Comparison of ENCODE assay signal across 1 cellular context in genomic region chr10:8444630-8445029, GRCh38.
TF ChIP-seq lines count a peak whose summit lies in the region.

No MANE protein-coding gene starts in this region.

TF ChIP-seq in GM23338, 12 proteins besides CTCF, POLR2A, EP300 and RAD21 (continued from another document):
- TF ChIP-seq, protein P1, sequence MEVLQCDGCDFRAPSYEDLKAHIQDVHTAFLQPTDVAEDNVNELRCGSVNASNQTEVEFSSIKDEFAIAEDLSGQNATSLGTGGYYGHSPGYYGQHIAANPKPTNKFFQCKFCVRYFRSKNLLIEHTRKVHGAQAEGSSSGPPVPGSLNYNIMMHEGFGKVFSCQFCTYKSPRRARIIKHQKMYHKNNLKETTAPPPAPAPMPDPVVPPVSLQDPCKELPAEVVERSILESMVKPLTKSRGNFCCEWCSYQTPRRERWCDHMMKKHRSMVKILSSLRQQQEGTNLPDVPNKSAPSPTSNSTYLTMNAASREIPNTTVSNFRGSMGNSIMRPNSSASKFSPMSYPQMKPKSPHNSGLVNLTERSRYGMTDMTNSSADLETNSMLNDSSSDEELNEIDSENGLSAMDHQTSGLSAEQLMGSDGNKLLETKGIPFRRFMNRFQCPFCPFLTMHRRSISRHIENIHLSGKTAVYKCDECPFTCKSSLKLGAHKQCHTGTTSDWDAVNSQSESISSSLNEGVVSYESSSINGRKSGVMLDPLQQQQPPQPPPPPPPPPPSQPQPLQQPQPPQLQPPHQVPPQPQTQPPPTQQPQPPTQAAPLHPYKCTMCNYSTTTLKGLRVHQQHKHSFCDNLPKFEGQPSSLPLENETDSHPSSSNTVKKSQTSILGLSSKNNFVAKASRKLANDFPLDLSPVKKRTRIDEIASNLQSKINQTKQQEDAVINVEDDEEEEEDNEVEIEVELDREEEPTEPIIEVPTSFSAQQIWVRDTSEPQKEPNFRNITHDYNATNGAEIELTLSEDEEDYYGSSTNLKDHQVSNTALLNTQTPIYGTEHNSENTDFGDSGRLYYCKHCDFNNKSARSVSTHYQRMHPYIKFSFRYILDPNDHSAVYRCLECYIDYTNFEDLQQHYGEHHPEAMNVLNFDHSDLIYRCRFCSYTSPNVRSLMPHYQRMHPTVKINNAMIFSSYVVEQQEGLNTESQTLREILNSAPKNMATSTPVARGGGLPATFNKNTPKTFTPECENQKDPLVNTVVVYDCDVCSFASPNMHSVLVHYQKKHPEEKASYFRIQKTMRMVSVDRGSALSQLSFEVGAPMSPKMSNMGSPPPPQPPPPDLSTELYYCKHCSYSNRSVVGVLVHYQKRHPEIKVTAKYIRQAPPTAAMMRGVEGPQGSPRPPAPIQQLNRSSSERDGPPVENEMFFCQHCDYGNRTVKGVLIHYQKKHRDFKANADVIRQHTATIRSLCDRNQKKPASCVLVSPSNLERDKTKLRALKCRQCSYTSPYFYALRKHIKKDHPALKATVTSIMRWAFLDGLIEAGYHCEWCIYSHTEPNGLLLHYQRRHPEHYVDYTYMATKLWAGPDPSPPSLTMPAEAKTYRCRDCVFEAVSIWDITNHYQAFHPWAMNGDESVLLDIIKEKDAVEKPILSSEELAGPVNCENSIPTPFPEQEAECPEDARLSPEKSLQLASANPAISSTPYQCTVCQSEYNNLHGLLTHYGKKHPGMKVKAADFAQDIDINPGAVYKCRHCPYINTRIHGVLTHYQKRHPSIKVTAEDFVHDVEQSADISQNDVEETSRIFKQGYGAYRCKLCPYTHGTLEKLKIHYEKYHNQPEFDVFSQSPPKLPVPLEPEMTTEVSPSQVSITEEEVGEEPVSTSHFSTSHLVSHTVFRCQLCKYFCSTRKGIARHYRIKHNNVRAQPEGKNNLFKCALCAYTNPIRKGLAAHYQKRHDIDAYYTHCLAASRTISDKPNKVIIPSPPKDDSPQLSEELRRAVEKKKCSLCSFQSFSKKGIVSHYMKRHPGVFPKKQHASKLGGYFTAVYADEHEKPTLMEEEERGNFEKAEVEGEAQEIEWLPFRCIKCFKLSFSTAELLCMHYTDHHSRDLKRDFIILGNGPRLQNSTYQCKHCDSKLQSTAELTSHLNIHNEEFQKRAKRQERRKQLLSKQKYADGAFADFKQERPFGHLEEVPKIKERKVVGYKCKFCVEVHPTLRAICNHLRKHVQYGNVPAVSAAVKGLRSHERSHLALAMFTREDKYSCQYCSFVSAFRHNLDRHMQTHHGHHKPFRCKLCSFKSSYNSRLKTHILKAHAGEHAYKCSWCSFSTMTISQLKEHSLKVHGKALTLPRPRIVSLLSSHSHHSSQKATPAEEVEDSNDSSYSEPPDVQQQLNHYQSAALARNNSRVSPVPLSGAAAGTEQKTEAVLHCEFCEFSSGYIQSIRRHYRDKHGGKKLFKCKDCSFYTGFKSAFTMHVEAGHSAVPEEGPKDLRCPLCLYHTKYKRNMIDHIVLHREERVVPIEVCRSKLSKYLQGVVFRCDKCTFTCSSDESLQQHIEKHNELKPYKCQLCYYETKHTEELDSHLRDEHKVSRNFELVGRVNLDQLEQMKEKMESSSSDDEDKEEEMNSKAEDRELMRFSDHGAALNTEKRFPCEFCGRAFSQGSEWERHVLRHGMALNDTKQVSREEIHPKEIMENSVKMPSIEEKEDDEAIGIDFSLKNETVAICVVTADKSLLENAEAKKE (CRISPR knock-in tag; IDR thresholded peaks at IDR 0.05), result no peak
- TF ChIP-seq EZH2phosphoT487 (IDR thresholded peaks at IDR 0.05; ENCODE audit: unreplicated experiment) (no peak), ZNF331 (CRISPR knock-in tag; IDR thresholded peaks at IDR 0.05; ENCODE audit: low read depth) (no peak)
TF ChIP-seq in GM23338: peak in this region for 0.
